ENCODE assay signal across 11 cellular contexts in the genomic region with DNA sequence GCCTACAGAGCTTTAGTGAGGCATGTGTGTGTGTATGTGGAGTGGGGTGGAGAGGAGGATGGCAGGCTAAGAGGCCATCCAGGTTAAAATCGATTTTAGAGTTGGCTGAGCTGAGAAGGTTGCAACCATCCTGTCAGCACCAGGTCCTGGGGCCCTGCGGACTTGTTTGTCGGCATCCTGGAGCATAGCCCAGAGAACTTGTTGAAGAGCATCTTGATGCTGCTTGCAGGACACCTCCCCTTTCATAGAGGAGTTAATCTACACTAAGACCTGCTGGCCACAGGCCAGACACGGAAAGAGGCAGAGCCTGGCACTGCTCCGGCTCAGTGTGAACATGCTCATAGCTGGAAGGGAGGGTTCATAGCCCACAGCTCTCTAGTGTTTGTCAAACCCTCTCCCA.
DNase-seq lines count a peak whose midpoint lies in the region; ATAC-seq and TF ChIP-seq lines count a peak whose summit lies in the region.
"Had no signal": no experiment of that assay in that cellular context is flagged by ENCODE, and none has a peak within 500 bp of the region (broad histone marks: within the 10 kb centered on the region; RNA-seq: fewer than 3 reads in every experiment).

No MANE protein-coding gene starts in this region.

- DNase-seq in HT-29 (ENCODE audit: low spot score) = peak; percentile 61
- peak; percentile 16 for DNase-seq in NCI-H446 treated with DMSO at 0.1 percent for 48 hours (lab: John Stamatoyannopoulos, UW)
- peak; percentile 52 for DNase-seq in left cardiac atrium
- no peak for DNase-seq in omental fat pad (ENCODE audit: low spot score)
- DNase-seq in HCEC 1CT = no peak
- DNase-seq in GM23248 = no peak
- DNase-seq in GM20000 (ENCODE audit: low spot score) = no peak
- DNase-seq: activated naive CD8-positive, alpha-beta T cell treated with anti-CD3 and anti-CD28 coated beads, Interleukin-2, amount 10 ng/mL, durations not matched to agents 7 days and 5 days; posterior cingulate gyrus had no signal

- H3K4me1 ChIP-seq in GM23248 (ENCODE audit: insufficient read depth) = no peaks in the 10 kb centered on the region

- no peak overlapping the region for H3K4me3 ChIP-seq in GM23248
- H3K4me3 ChIP-seq: coronary artery had no signal

- no peak overlapping the region for H2AFZ ChIP-seq in GM23248

- no peak overlapping the region for H3K4me2 ChIP-seq in GM23248 (ENCODE audit: unreplicated experiment)

- TF ChIP-seq CTCF in omental fat pad (IDR thresholded peaks at IDR 0.05) (no peak), GM20000 (IDR thresholded peaks at IDR 0.05; ENCODE audit: extremely low read depth, missing control alignments) (no peak)

- H4K20me1 ChIP-seq in GM23248 (ENCODE audit: insufficient read depth) = no peaks in the 10 kb centered on the region

- H3K79me2 ChIP-seq in GM23248 (ENCODE audit: insufficient read depth) = no peaks in the 10 kb centered on the region

- peak; percentile 91 to 94 for ATAC-seq in left cardiac atrium
- ATAC-seq in omental fat pad (ENCODE audit: low FRiP score) = peak; percentile 66
- no peak for ATAC-seq in HG03095 (IDR thresholded peaks at IDR 0.05; ENCODE audit: unreplicated experiment)

- no peak overlapping the region for H3K9ac ChIP-seq in GM23248

- H3K9me3 ChIP-seq in GM23248 (ENCODE audit: low read depth) = no peaks in the 10 kb centered on the region

- in situ Hi-C loops in GM23248 (cut with MboI) = no loop called here

- 68 to 70% methylated on average over 5 of the region's 5 CpGs for WGBS in GM23248 (ENCODE audit: low coverage in 1 of 2, low lambda C conversion rate in 2 of 2, missing lambda C conversion rate in 2 of 2), 2 experiments

- intact Hi-C loops in left cardiac atrium (cut with DNase I) = no loop called here

- H3K9me2 ChIP-seq in GM23248 (ENCODE audit: insufficient read depth) = no peaks in the 10 kb centered on the region

- H3K27me3 ChIP-seq in GM23248 (replicated peaks; ENCODE audit: insufficient read depth) = no peaks in the 10 kb centered on the region

- no peak overlapping the region for H3K27ac ChIP-seq in GM23248
- H3K27ac ChIP-seq: coronary artery had no signal

- no peaks in the 10 kb centered on the region for H3K36me3 ChIP-seq in GM23248 (ENCODE audit: low read depth)

- H3F3A ChIP-seq in GM23248 (ENCODE audit: insufficient read depth) = no peaks in the 10 kb centered on the region

Comparison
In these comparisons a context has a peak if more than half of its experiments do, and no peak if none do; other contexts are left out.
1. DNase-seq: peak in HT-29 (single experiment), NCI-H446 treated with DMSO at 0.1 percent for 48 hours (single experiment) and left cardiac atrium (single experiment); none in omental fat pad (single experiment), HCEC 1CT (single experiment), GM23248 (single experiment) and GM20000 (single experiment).